Comparison of ENCODE assay signal across 21 cellular contexts in the genomic region with DNA sequence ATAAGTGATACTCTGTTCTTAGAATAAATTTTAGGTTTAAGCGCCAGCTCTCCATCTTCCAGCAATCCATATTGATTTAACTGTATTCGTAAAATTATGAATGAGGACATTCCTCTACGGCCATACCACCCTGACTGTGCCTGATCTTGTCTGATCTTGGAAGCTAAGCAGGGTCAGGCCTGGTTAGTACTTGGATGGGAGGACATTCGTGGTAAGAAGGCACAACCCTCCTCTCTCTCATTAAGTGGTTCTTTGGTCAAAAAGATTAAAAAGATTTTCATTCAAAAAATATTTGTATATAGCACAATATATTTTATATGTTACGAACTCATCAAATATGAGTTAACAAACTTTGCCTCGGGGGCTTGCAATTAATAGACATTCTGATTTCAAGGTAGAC. TPM values are rescaled to one million over a fixed set of nuclear protein-coding genes. Genes with fewer than 3 reads are reported as not detected.
DNase-seq lines count a peak whose midpoint lies in the region; ATAC-seq, FAIRE-seq and TF ChIP-seq lines count a peak whose summit lies in the region.
"Had no signal": no experiment of that assay in that cellular context is flagged by ENCODE, and none has a peak within 500 bp of the region (broad histone marks: within the 10 kb centered on the region; RNA-seq: fewer than 3 reads in every experiment).

No MANE protein-coding gene starts in this region.

- TF ChIP-seq CTCF in HepG2 (CRISPR knock-in tag; IDR thresholded peaks at IDR 0.05) = no peak
- TF ChIP-seq CTCF in right lobe of liver (IDR thresholded peaks at IDR 0.05) = no peak
- TF ChIP-seq CTCF in Panc1 (IDR thresholded peaks at IDR 0.05) = no peak

- H3K4me1 ChIP-seq in HepG2 (ENCODE audit: insufficient read depth, low read length) (peaks cover 13% of the 10 kb centered on the region), right lobe of liver (no peaks in the 10 kb centered on the region), Panc1 (ENCODE audit: control insufficient read depth, insufficient read depth, low read length) (peaks cover 65% of the 10 kb centered on the region)

- no peaks in the 10 kb centered on the region for H3K36me3 Mint-ChIP-seq in T-helper 17 cell (ENCODE audit: low read depth)
- no peaks in the 10 kb centered on the region for H3K36me3 Mint-ChIP-seq in activated naive CD4-positive, alpha-beta T cell treated with anti-CD3 and anti-CD28 coated beads, Interleukin-2, amount 50 U/mL, for 72 hours

- CTCF ChIA-PET in HepG2 (lab: Yijun Ruan, JAX; ENCODE audit: low intra/inter-chr PET ratio, low total read pairs) (no interaction called here), Panc1 (lab: Charles Lee) (no interaction called here)

- no TSS peak for BruUV-seq in HepG2 (replicated peaks; lab: Mats Ljungman, UMichigan)
- no TSS peak for BruUV-seq in Panc1 (replicated peaks; lab: Mats Ljungman, UMichigan)

- no peak overlapping the region for H3K4me3 ChIP-seq in HepG2 (replicated peaks in 1 of 3; ENCODE audit: insufficient read depth in 1 of 3, low read depth in 2 of 3, low read length in 3 of 3)
- no peak overlapping the region for H3K4me3 ChIP-seq in right lobe of liver
- H3K4me3 ChIP-seq in Panc1 (ENCODE audit: low read depth in 2 of 2, low read length in 2 of 2) = no peak overlapping the region
- H3K4me3 ChIP-seq: BLaER1 treated with 17β-estradiol and CSF1 and Interleukin-3, amounts not matched to agents 10 nM and 100 nM had no signal

- H4K20me1 ChIP-seq in HepG2 (ENCODE audit: insufficient read depth, low read length) = peaks cover 4% of the 10 kb centered on the region; the same call in 1 of the 2 replicates

- H3K27ac Mint-ChIP-seq in T-helper 17 cell = peak overlapping the region; percentile 81
- no peak overlapping the region for H3K27ac Mint-ChIP-seq in activated naive CD4-positive, alpha-beta T cell treated with anti-CD3 and anti-CD28 coated beads, Interleukin-2, amount 50 U/mL, for 72 hours
- H3K27ac Mint-ChIP-seq: B cell; CD4-positive, alpha-beta T cell; CD8-positive, alpha-beta T cell had no signal

- no peak for FAIRE-seq in HepG2 (lab: Jason Lieb, UNC)
- FAIRE-seq: D721Med, GM12892, GM18507 had no signal

- intact Hi-C loops in HepG2 (cut with micrococcal nuclease; ENCODE audit: unreplicated experiment) (no loop called here), right lobe of liver (cut with DNase I) (no loop called here), Panc1 (cut with micrococcal nuclease; ENCODE audit: unreplicated experiment) (no loop called here)

- H3K9me3 Mint-ChIP-seq in activated naive CD4-positive, alpha-beta T cell treated with anti-CD3 and anti-CD28 coated beads, Interleukin-2, amount 50 U/mL, for 72 hours = no peaks in the 10 kb centered on the region
- H3K9me3 Mint-ChIP-seq: CD4-positive, alpha-beta T cell; CD8-positive, alpha-beta T cell had no signal

- DNase-seq in HepG2 (ENCODE audit: low spot score) (no peak), right lobe of liver (no peak), Panc1 (ENCODE audit: low read depth, low spot score) (no peak), T-helper 17 cell (no peak), ACHN (no peak), iPS-NIHi7 (ENCODE audit: extremely low spot score) (no peak)
- DNase-seq in activated naive CD4-positive, alpha-beta T cell treated with anti-CD3 and anti-CD28 coated beads, Interleukin-2, amount 50 U/mL, for 72 hours (ENCODE audit: low spot score in 2 of 2) = no peak
- DNase-seq: AML-193; Caco-2; Calu3; CD4-positive, alpha-beta T cell; CD8-positive, alpha-beta T cell; DMS79 treated with DMSO at 0.1 percent for 48 hours; GF-D8 had no signal

- no peak overlapping the region for H3K4me3 Mint-ChIP-seq in T-helper 17 cell
- H3K4me3 Mint-ChIP-seq: B cell; CD4-positive, alpha-beta T cell; CD8-positive, alpha-beta T cell had no signal

- TF ChIP-seq EP300 in HepG2 (IDR thresholded peaks at IDR 0.05; ENCODE audit: low read depth in 2 of 2, low read length in 2 of 2) (no peak), HepG2 (CRISPR knock-in tag; IDR thresholded peaks at IDR 0.05; ENCODE audit: borderline replicate concordance) (no peak)

- no peaks in the 10 kb centered on the region for H3K27me3 Mint-ChIP-seq in T-helper 17 cell
- H3K27me3 Mint-ChIP-seq: B cell; CD4-positive, alpha-beta T cell had no signal

- H3K36me3 ChIP-seq in HepG2 (replicated peaks in 1 of 2; ENCODE audit: control insufficient read depth in 1 of 2, insufficient read depth in 2 of 2, low read length in 2 of 2) (0 out of 5 replicates have a peak, but pooled peaks cover 0 to 7% of the 10 kb centered on the region in 2 experiments), right lobe of liver (no peaks in the 10 kb centered on the region), Panc1 (ENCODE audit: control insufficient read depth, insufficient read depth, low read length) (no peaks in the 10 kb centered on the region; the same call in 1 of the 2 replicates)

- H3K79me2 ChIP-seq in HepG2 (ENCODE audit: insufficient read depth, low read length) = peaks cover 64% of the 10 kb centered on the region

- in situ Hi-C loops in HepG2 (cut with HindIII; ENCODE audit: extremely low pct_ligation_motif_present, low pct_unique_long_range_greater_than_20kb) (no loop called here), Panc1 (cut with HindIII; ENCODE audit: low pct_unique_long_range_greater_than_20kb, low sequenced_read_pairs) (no loop called here), ACHN (cut with HindIII; ENCODE audit: low pct_ligation_motif_present, low pct_unique_long_range_greater_than_20kb, low sequenced_read_pairs) (no loop called here)

- H3K27me3 ChIP-seq in HepG2 (ENCODE audit: control insufficient read depth in 1 of 2, insufficient read depth in 2 of 2, low read length in 2 of 2) (no peaks in the 10 kb centered on the region), right lobe of liver (no peaks in the 10 kb centered on the region), Panc1 (ENCODE audit: control insufficient read depth, insufficient read depth, low read length) (no peaks in the 10 kb centered on the region)
- H3K27me3 ChIP-seq: BLaER1 treated with 17β-estradiol and CSF1 and Interleukin-3, amounts not matched to agents 10 nM and 100 nM had no signal

- TF ChIP-seq POLR2A in HepG2 (IDR thresholded peaks at IDR 0.05; ENCODE audit: insufficient read depth in 1 of 2, low read depth in 2 of 2, low read length in 2 of 2) (no peak), right lobe of liver (IDR thresholded peaks at IDR 0.05) (no peak)

- POLR2A ChIA-PET in HepG2 (lab: Yijun Ruan, JAX) (no interaction called here), Panc1 (lab: Charles Lee) (no interaction called here)

- TF ChIP-seq RAD21 in HepG2 (CRISPR knock-in tag; IDR thresholded peaks at IDR 0.05) = no peak

- no peak overlapping the region for H3K4me2 ChIP-seq in HepG2 (ENCODE audit: low read depth, low read length)
- H3K4me2 ChIP-seq: BLaER1 treated with 17β-estradiol and CSF1 and Interleukin-3, amounts not matched to agents 10 nM and 100 nM had no signal

- ATAC-seq in HepG2 = no peak
- no peak for ATAC-seq in right lobe of liver
- no peak for ATAC-seq in Panc1
- no peak for ATAC-seq in T-helper 17 cell
- ATAC-seq in activated naive CD4-positive, alpha-beta T cell treated with anti-CD3 and anti-CD28 coated beads, Interleukin-2, amount 50 U/mL, for 72 hours = no peak
- ATAC-seq: CD8-positive, alpha-beta T cell had no signal

- peaks cover 15% of the 10 kb centered on the region for H3K4me1 Mint-ChIP-seq in T-helper 17 cell

- H3K27ac ChIP-seq in HepG2 (ENCODE audit: extremely low read length, insufficient read depth, low read length) = no peak overlapping the region
- H3K27ac ChIP-seq in right lobe of liver = no peak overlapping the region
- peak overlapping the region; percentile 77; the same call in 1 of the 2 replicates for H3K27ac ChIP-seq in Panc1 (ENCODE audit: low read length)
- H3K27ac ChIP-seq: 22Rv1; BLaER1 treated with 17β-estradiol and CSF1 and Interleukin-3, amounts not matched to agents 10 nM and 100 nM; C4-2B had no signal

- no peak overlapping the region for H2AFZ ChIP-seq in HepG2 (ENCODE audit: low read length)

- H3K9me3 ChIP-seq in HepG2 (ENCODE audit: low read length) (no peaks in the 10 kb centered on the region), right lobe of liver (no peaks in the 10 kb centered on the region), Panc1 (ENCODE audit: control insufficient read depth, insufficient read depth, low read depth, low read length) (no peaks in the 10 kb centered on the region), T-helper 17 cell (ENCODE audit: control insufficient read depth, low read length, poor library complexity, severe bottlenecking) (no peaks in the 10 kb centered on the region)
- H3K9me3 ChIP-seq: BLaER1 treated with 17β-estradiol and CSF1 and Interleukin-3, amounts not matched to agents 10 nM and 100 nM; Caco-2 had no signal

- H3K9ac ChIP-seq in HepG2 (ENCODE audit: insufficient read depth, low read depth, low read length) = no peak overlapping the region
- H3K9ac ChIP-seq: BLaER1 treated with 17β-estradiol and CSF1 and Interleukin-3, amounts not matched to agents 10 nM and 100 nM had no signal

- WGBS in HepG2 (ENCODE audit: low lambda C conversion rate) = 96% methylated on average over 6 of the region's 6 CpGs
- 89% methylated on average over 6 of the region's 6 CpGs for WGBS in right lobe of liver (ENCODE audit: insufficient coverage, low coverage, low lambda C conversion rate, missing lambda C conversion rate)

RNA-seq across cellular contexts. Expression of gene PALS1, which starts 18.9 kb away (rescaled TPM):
- 20.0 and 30.6 TPM in 2 replicates for total RNA-seq in HepG2 (2016; rRNA removed; fragmentation: Illumina TruSeq; extraction: Trizol)
- 8.6 and 10.3 TPM in 2 replicates for total RNA-seq in HepG2 (2016; cell fraction: cytosol; rRNA removed; fragmentation: Illumina TruSeq; extraction: Trizol; ENCODE audit: low read depth)
- total RNA-seq in HepG2 (2016; cell fraction: insoluble cytoplasmic fraction; rRNA removed; fragmentation: Illumina TruSeq; extraction: Trizol) = 18.9 and 31.3 TPM in 2 replicates
- 11.8 and 14.3 TPM in 2 replicates for total RNA-seq in HepG2 (2016; cell fraction: membrane; rRNA removed; fragmentation: Illumina TruSeq; extraction: Trizol)
- 25.6 and 26.2 TPM in 2 replicates for total RNA-seq in HepG2 (2016; cell fraction: nucleus; rRNA removed; fragmentation: Illumina TruSeq; extraction: Trizol)
- 8.0 and 8.8 TPM in 2 replicates for polyA plus RNA-seq in HepG2 (2011; rRNA removed)
- 3.9 and 6.4 TPM in 2 replicates for polyA plus RNA-seq in HepG2 (2011; cell fraction: cytosol; rRNA removed)
- polyA plus RNA-seq in HepG2 (2011; cell fraction: nucleus; rRNA removed) = 3.4 and 5.1 TPM in 2 replicates
- polyA plus RNA-seq in HepG2 (2012) = 11.2 and 13.5 TPM in 2 replicates
- 0.75 and 0.94 TPM in 2 replicates for polyA plus RNA-seq in HepG2 (2016; cell fraction: cytosol; fragmentation: Illumina TruSeq; extraction: Trizol; ENCODE audit: low read depth)
- polyA plus RNA-seq in HepG2 (2016; cell fraction: insoluble cytoplasmic fraction; fragmentation: Illumina TruSeq; extraction: Trizol; ENCODE audit: low read depth) = 21.5 and 22.2 TPM in 2 replicates
- polyA plus RNA-seq in HepG2 (2016; cell fraction: membrane; fragmentation: Illumina TruSeq; extraction: Trizol; ENCODE audit: low read depth) = 4.3 and 4.5 TPM in 2 replicates
- 13.0 and 14.8 TPM in 2 replicates for polyA plus RNA-seq in HepG2 (2016; cell fraction: nucleus; fragmentation: Illumina TruSeq; extraction: Trizol; ENCODE audit: insufficient read depth, low read depth)
- 7.2 and 12.2 TPM in 2 replicates for polyA minus RNA-seq in HepG2 (2011; rRNA and poly(A)+ RNA removed; ENCODE audit: low replicate concordance)
- polyA minus RNA-seq in HepG2 (2011; cell fraction: cytosol; rRNA and poly(A)+ RNA removed) = 11.5 and 11.8 TPM in 2 replicates
- polyA minus RNA-seq in HepG2 (2011; cell fraction: nucleus; rRNA and poly(A)+ RNA removed) = 27.3 and 29.0 TPM in 2 replicates
- 10 to 100 TPM in 5 of 6 experiments, 1 to 10 TPM in 1; 9.7 to 15.7 (median 14.7) TPM for total RNA-seq in right lobe of liver
- 52.6 TPM for total RNA-seq in Panc1 (2021; ENCODE audit: unreplicated experiment)
- 23.0 TPM for polyA plus RNA-seq in Panc1 (2012; ENCODE audit: insufficient read length)
- total RNA-seq in T-helper 17 cell = 10 to 100 TPM in 1 of 2 donors, 1 to 10 TPM in 1; 8.9 to 10.0 TPM
- 1 to 10 TPM; 8.7 to 9.7 TPM for total RNA-seq in activated naive CD4-positive, alpha-beta T cell treated with anti-CD3 and anti-CD28 coated beads, Interleukin-2, amount 50 U/mL, for 72 hours
